Comparison of ENCODE assay signal across 21 cellular contexts in genomic region chr1:156051011-156051725, GRCh38. TPM values are rescaled to one million over a fixed set of nuclear protein-coding genes. Genes with fewer than 3 reads are reported as not detected.
DNase-seq lines count a peak whose midpoint lies in the region; ATAC-seq and TF ChIP-seq lines count a peak whose summit lies in the region.
"Had no signal": no experiment of that assay in that cellular context is flagged by ENCODE, and none has a peak within 500 bp of the region (broad histone marks: within the 10 kb centered on the region; RNA-seq: fewer than 3 reads in every experiment).

No MANE protein-coding gene starts in this region.

- no peaks in the 10 kb centered on the region for H3K27me3 Mint-ChIP-seq in activated T-helper 17 cell treated with anti-CD3 and anti-CD28 coated beads, Interleukin-2, amount 50 U/mL, for 72 hours
- H3K27me3 Mint-ChIP-seq in mesothelial cell of epicardium (ENCODE audit: low read depth) (no peaks in the 10 kb centered on the region), type B pancreatic cell (no peaks in the 10 kb centered on the region)
- H3K27me3 Mint-ChIP-seq: activated CD4-positive, alpha-beta T cell treated with anti-CD3 and anti-CD28 coated beads, Interleukin-2, amount 10 ng/mL, durations not matched to agents 7 days and 5 days had no signal

- peak overlapping the region; percentile 12 for H3K4me3 Mint-ChIP-seq in activated T-helper 17 cell treated with anti-CD3 and anti-CD28 coated beads, Interleukin-2, amount 50 U/mL, for 72 hours
- peak overlapping the region; percentile 15 for H3K4me3 Mint-ChIP-seq in mesothelial cell of epicardium
- H3K4me3 Mint-ChIP-seq in type B pancreatic cell = peak overlapping the region; percentile 65
- H3K4me3 Mint-ChIP-seq: activated CD4-positive, alpha-beta T cell treated with anti-CD3 and anti-CD28 coated beads, Interleukin-2, amount 10 ng/mL, durations not matched to agents 7 days and 5 days had no signal

- peak overlapping the region; percentile 63 for H3K27ac ChIP-seq in left ventricle myocardium inferior (replicated peaks)
- peak overlapping the region in 1 of 2 donors; percentile 9 for H3K27ac ChIP-seq in right atrium auricular region
- H3K27ac ChIP-seq: neutrophil, suprapubic skin, vagina had no signal

- H3K4me1 Mint-ChIP-seq in activated T-helper 17 cell treated with anti-CD3 and anti-CD28 coated beads, Interleukin-2, amount 50 U/mL, for 72 hours = peaks cover 11% of the 10 kb centered on the region
- peaks cover 20% of the 10 kb centered on the region for H3K4me1 Mint-ChIP-seq in mesothelial cell of epicardium
- H3K4me1 Mint-ChIP-seq in type B pancreatic cell (ENCODE audit: unreplicated experiment) = peaks cover 21% of the 10 kb centered on the region

- no peak overlapping the region for H3K27ac Mint-ChIP-seq in activated T-helper 17 cell treated with anti-CD3 and anti-CD28 coated beads, Interleukin-2, amount 50 U/mL, for 72 hours
- H3K27ac Mint-ChIP-seq in mesothelial cell of epicardium (peak overlapping the region; percentile 36), type B pancreatic cell (no peak overlapping the region)
- H3K27ac Mint-ChIP-seq: activated CD4-positive, alpha-beta T cell treated with anti-CD3 and anti-CD28 coated beads, Interleukin-2, amount 10 ng/mL, durations not matched to agents 7 days and 5 days had no signal

- intact Hi-C loops in left ventricle myocardium inferior (cut with micrococcal nuclease) = no loop called here

- no peaks in the 10 kb centered on the region for H3K27me3 ChIP-seq in left ventricle myocardium inferior (ENCODE audit: low read depth)
- H3K27me3 ChIP-seq in right atrium auricular region = no peaks in the 10 kb centered on the region
- H3K27me3 ChIP-seq: heart left ventricle, neutrophil, suprapubic skin, vagina had no signal

- no peaks in the 10 kb centered on the region for H3K9me3 Mint-ChIP-seq in activated T-helper 17 cell treated with anti-CD3 and anti-CD28 coated beads, Interleukin-2, amount 50 U/mL, for 72 hours
- H3K9me3 Mint-ChIP-seq in mesothelial cell of epicardium (no peaks in the 10 kb centered on the region), type B pancreatic cell (no peaks in the 10 kb centered on the region)
- H3K9me3 Mint-ChIP-seq: activated CD4-positive, alpha-beta T cell treated with anti-CD3 and anti-CD28 coated beads, Interleukin-2, amount 10 ng/mL, durations not matched to agents 7 days and 5 days had no signal

- no peak for ATAC-seq in activated T-helper 17 cell treated with anti-CD3 and anti-CD28 coated beads, Interleukin-2, amount 50 U/mL, for 72 hours (replicated peaks)
- ATAC-seq in HG02642 (IDR thresholded peaks at IDR 0.05; ENCODE audit: poor library complexity, unreplicated experiment) (no peak), GM18502 (IDR thresholded peaks at IDR 0.05; ENCODE audit: poor library complexity, unreplicated experiment) (no peak)

- H3K4me1 ChIP-seq in left ventricle myocardium inferior (peaks cover 61% of the 10 kb centered on the region), right atrium auricular region (peaks cover 0 to 37% of the 10 kb centered on the region in 2 donors)

- DNase-seq in left ventricle myocardium inferior = no peak
- no peak for DNase-seq in right atrium auricular region (ENCODE audit: low spot score)
- DNase-seq in mesothelial cell of epicardium (ENCODE audit: low spot score in 2 of 2, unreplicated experiment in 2 of 2) = no peak
- no peak for DNase-seq in type B pancreatic cell (ENCODE audit: extremely low spot score, unreplicated experiment)
- DNase-seq in DMS79 (lab: John Stamatoyannopoulos, UW) = no peak
- DNase-seq: activated CD4-positive, alpha-beta T cell treated with anti-CD3 and anti-CD28 coated beads, Interleukin-2, amount 10 ng/mL, durations not matched to agents 7 days and 5 days; activated naive CD4-positive, alpha-beta T cell; DMS153; NCI-H187; OCI-M1; retina; SHP77 treated with DMSO at 0.1 percent for 48 hours; stimulated activated CD4-positive, alpha-beta T cell treated with anti-CD3 and anti-CD28 coated beads, Interleukin-12 subunit alpha, Interleukin-12 subunit beta, amount 100 ng/mL, for 4 hours had no signal

- H3K9me3 ChIP-seq in left ventricle myocardium inferior (replicated peaks) (no peaks in the 10 kb centered on the region), right atrium auricular region (no peaks in the 10 kb centered on the region)
- H3K9me3 ChIP-seq: heart left ventricle, neutrophil, suprapubic skin, vagina had no signal

- TF ChIP-seq CTCF in left ventricle myocardium inferior (IDR thresholded peaks at IDR 0.05; ENCODE audit: borderline replicate concordance) (no peak), right atrium auricular region (IDR thresholded peaks at IDR 0.05) (no peak), mesothelial cell of epicardium (IDR thresholded peaks at IDR 0.05; ENCODE audit: unreplicated experiment) (no peak), type B pancreatic cell (conservative IDR thresholded peaks at IDR 0.05) (no peak)

- no peak overlapping the region for H3K4me3 ChIP-seq in left ventricle myocardium inferior
- no peak overlapping the region for H3K4me3 ChIP-seq in right atrium auricular region
- H3K4me3 ChIP-seq: heart left ventricle, suprapubic skin, vagina had no signal

- H3K36me3 ChIP-seq in left ventricle myocardium inferior (peaks cover 27% of the 10 kb centered on the region), right atrium auricular region (peaks cover 21% of the 10 kb centered on the region)
- H3K36me3 ChIP-seq: neutrophil had no signal

- peaks cover 46% of the 10 kb centered on the region for H3K36me3 Mint-ChIP-seq in activated T-helper 17 cell treated with anti-CD3 and anti-CD28 coated beads, Interleukin-2, amount 50 U/mL, for 72 hours (ENCODE audit: low read depth)
- H3K36me3 Mint-ChIP-seq in mesothelial cell of epicardium (peaks cover 18% of the 10 kb centered on the region), type B pancreatic cell (peaks cover 11% of the 10 kb centered on the region)

RNA-seq across cellular contexts. Expression of gene UBQLN4, which starts 2.4 kb away (rescaled TPM):
- total RNA-seq in left ventricle myocardium inferior (29.9 TPM), right atrium auricular region (10 to 100 TPM; 14.6 to 25.9 TPM), mesothelial cell of epicardium (61.2 to 66.7 TPM (median 61.9 TPM) in 3 replicates), type B pancreatic cell (ENCODE audit: low replicate concordance) (40.3 and 54.5 TPM in 2 replicates)
- total RNA-seq in activated T-helper 17 cell treated with anti-CD3 and anti-CD28 coated beads, Interleukin-2, amount 50 U/mL, for 72 hours = 10 to 100 TPM; 31.9 to 36.7 TPM

RNA-seq across cellular contexts. Expression of gene LAMTOR2, which starts 3.4 kb away (rescaled TPM):
- total RNA-seq in left ventricle myocardium inferior = 55.0 TPM
- 10 to 100 TPM; 46.1 to 50.7 TPM for total RNA-seq in right atrium auricular region
- 10 to 100 TPM; 39.9 to 55.6 TPM for total RNA-seq in activated T-helper 17 cell treated with anti-CD3 and anti-CD28 coated beads, Interleukin-2, amount 50 U/mL, for 72 hours
- 39.2 to 43.4 TPM (median 39.5 TPM) in 3 replicates for total RNA-seq in mesothelial cell of epicardium
- 55.6 and 60.9 TPM in 2 replicates for total RNA-seq in type B pancreatic cell (ENCODE audit: low replicate concordance)

RNA-seq across cellular contexts. Expression of gene RAB25, which starts 9.8 kb away (rescaled TPM):
- total RNA-seq in left ventricle myocardium inferior (not detected), right atrium auricular region (under 1 TPM in 1 of 2 donors, not detected in 1; 0.98 TPM), mesothelial cell of epicardium (51.1 to 52.6 TPM (median 51.2 TPM) in 3 replicates), type B pancreatic cell (ENCODE audit: low replicate concordance) (97.9 and 294 TPM in 2 replicates)
- 1 to 10 TPM in 1 of 2 donors, under 1 TPM in 1; 0.43 to 1.2 TPM for total RNA-seq in activated T-helper 17 cell treated with anti-CD3 and anti-CD28 coated beads, Interleukin-2, amount 50 U/mL, for 72 hours
- total RNA-seq: heart left ventricle had no signal

RNA-seq across cellular contexts. Expression of gene SSR2, which starts 30.4 kb away (rescaled TPM):
- total RNA-seq in left ventricle myocardium inferior (77.6 TPM), right atrium auricular region (100 to 1,000 TPM in 1 of 2 donors, 10 to 100 TPM in 1; 87.6 to 206 TPM), mesothelial cell of epicardium (282 to 298 TPM (median 297 TPM) in 3 replicates), type B pancreatic cell (ENCODE audit: low replicate concordance) (223 and 248 TPM in 2 replicates)
- 100 to 1,000 TPM; 194 to 208 TPM for total RNA-seq in activated T-helper 17 cell treated with anti-CD3 and anti-CD28 coated beads, Interleukin-2, amount 50 U/mL, for 72 hours

RNA-seq across cellular contexts. Expression of gene MEX3A, which starts 31.1 kb away (rescaled TPM):
- total RNA-seq in left ventricle myocardium inferior = 0.16 TPM
- under 1 TPM; 0.15 to 0.47 TPM for total RNA-seq in right atrium auricular region
- under 1 TPM; 0.15 to 0.21 TPM for total RNA-seq in activated T-helper 17 cell treated with anti-CD3 and anti-CD28 coated beads, Interleukin-2, amount 50 U/mL, for 72 hours
- 107 to 112 TPM (median 112 TPM) in 3 replicates for total RNA-seq in mesothelial cell of epicardium
- 31.0 and 61.9 TPM in 2 replicates for total RNA-seq in type B pancreatic cell (ENCODE audit: low replicate concordance)
- total RNA-seq: mononuclear cell had no signal

Comparison
In these comparisons a context has a peak if more than half of its experiments do, and no peak if none do; other contexts are left out.
1. H3K4me3 Mint-ChIP-seq: peak in every context shown above with its lines; median percentile 65 in type B pancreatic cell; 15 in mesothelial cell of epicardium; 12 in activated T-helper 17 cell treated with anti-CD3 and anti-CD28 coated beads, Interleukin-2, amount 50 U/mL, for 72 hours.
2. RNA of gene RAB25, which starts 9.8 kb away (total RNA-seq): 97.9 to 294 TPM in type B pancreatic cell and 51.1 to 52.6 TPM in mesothelial cell of epicardium; 0.43 to 1.2 TPM in activated T-helper 17 cell treated with anti-CD3 and anti-CD28 coated beads, Interleukin-2, amount 50 U/mL, for 72 hours, 0.98 TPM in right atrium auricular region and not detected in left ventricle myocardium inferior (single experiment); every median in the first group is over 10 times any median in the second.